ENCODE assay signal across 3 cellular contexts in the genomic region with DNA sequence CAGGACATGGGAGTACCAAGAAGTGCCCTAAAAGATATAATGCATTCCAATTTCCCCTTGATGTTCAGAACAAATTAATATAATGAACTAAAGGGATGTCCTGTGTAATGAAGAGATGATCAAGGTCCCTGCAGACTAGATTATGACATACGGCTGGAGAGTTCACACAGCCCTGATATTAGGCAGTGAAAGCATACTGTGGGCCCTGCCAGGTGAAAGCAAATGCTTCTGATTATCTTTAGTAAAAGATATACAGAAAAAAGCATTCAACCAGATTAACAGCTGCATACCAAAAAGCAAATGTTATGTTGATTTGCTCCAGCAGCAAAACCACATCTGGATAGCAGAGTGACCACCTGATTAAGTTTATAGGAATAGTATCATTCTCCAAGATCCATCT. TPM values are rescaled to one million over a fixed set of nuclear protein-coding genes. Genes with fewer than 3 reads are reported as not detected.
"Had no signal": no experiment of that assay in that cellular context is flagged by ENCODE, and none has a peak within 500 bp of the region (broad histone marks: within the 10 kb centered on the region; RNA-seq: fewer than 3 reads in every experiment).

No MANE protein-coding gene starts in this region.

- H3K4me3 ChIP-seq: GM12878 had no signal

- DNase-seq: GDM1, GF-D8 had no signal

RNA-seq across cellular contexts. Expression of a gene that starts 12.1 kb away (rescaled TPM):
- total RNA-seq: GM12878 had no signal
- polyA plus RNA-seq: GM12878 had no signal
